1 cellular context compared by ENCODE assay signal in the genomic region with DNA sequence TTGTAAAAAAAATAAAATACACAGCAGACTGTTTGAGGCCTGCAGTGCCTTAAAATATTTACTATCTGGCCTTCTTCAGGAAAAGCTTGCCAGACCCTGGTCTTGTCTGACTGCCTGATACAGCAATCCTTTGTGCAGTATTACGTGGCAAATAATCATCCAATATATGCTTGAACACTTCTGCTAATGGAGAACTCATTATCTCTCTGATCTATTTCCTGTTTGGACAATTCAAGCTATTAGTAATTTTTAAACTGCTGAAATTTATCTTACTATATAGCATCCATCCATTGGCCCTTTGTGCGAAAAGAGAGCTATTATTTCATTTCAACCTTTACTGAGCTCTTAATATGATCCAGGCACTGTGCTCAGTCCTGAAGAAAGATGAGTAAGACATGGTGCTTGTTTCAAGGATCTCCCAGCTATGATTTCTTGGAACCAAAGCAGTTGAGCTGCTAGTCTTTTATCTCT.
TF ChIP-seq lines count a peak whose summit lies in the region.

No MANE protein-coding gene starts in this region.

TF ChIP-seq in IMR-90, 13 proteins besides CTCF, POLR2A, EP300 and RAD21 (continued from another document):
- TF ChIP-seq, protein P1, sequence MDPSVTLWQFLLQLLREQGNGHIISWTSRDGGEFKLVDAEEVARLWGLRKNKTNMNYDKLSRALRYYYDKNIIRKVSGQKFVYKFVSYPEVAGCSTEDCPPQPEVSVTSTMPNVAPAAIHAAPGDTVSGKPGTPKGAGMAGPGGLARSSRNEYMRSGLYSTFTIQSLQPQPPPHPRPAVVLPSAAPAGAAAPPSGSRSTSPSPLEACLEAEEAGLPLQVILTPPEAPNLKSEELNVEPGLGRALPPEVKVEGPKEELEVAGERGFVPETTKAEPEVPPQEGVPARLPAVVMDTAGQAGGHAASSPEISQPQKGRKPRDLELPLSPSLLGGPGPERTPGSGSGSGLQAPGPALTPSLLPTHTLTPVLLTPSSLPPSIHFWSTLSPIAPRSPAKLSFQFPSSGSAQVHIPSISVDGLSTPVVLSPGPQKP (IDR thresholded peaks at IDR 0.05; ENCODE audit: borderline replicate concordance, low read depth, low read length), result no peak
- TF ChIP-seq RCOR1 (IDR thresholded peaks at IDR 0.05; ENCODE audit: insufficient replicate concordance, low read length), result no peak
- TF ChIP-seq MAZ (IDR thresholded peaks at IDR 0.05; ENCODE audit: borderline replicate concordance, low read depth, low read length), result no peak
- no peak for TF ChIP-seq MXI1 (IDR thresholded peaks at IDR 0.05; ENCODE audit: borderline replicate concordance, low read depth, low read length)
- TF ChIP-seq FOS (IDR thresholded peaks at IDR 0.05; ENCODE audit: low read depth, low read length), result no peak
- TF ChIP-seq BHLHE40 (IDR thresholded peaks at IDR 0.05; ENCODE audit: low read depth, low read length), result no peak
- TF ChIP-seq SMC3 (IDR thresholded peaks at IDR 0.05; ENCODE audit: low read depth, low read length), result no peak
- TF ChIP-seq, protein P2, sequence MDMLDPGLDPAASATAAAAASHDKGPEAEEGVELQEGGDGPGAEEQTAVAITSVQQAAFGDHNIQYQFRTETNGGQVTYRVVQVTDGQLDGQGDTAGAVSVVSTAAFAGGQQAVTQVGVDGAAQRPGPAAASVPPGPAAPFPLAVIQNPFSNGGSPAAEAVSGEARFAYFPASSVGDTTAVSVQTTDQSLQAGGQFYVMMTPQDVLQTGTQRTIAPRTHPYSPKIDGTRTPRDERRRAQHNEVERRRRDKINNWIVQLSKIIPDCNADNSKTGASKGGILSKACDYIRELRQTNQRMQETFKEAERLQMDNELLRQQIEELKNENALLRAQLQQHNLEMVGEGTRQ (IDR thresholded peaks at IDR 0.05; ENCODE audit: low read depth, low read length), result no peak
- no peak for TF ChIP-seq MAFK (IDR thresholded peaks at IDR 0.05; ENCODE audit: low read depth, low read length)
- no peak for TF ChIP-seq RFX5 (IDR thresholded peaks at IDR 0.05; ENCODE audit: low read depth, low read length)
- TF ChIP-seq NFE2L2 (IDR thresholded peaks at IDR 0.05; ENCODE audit: low read depth, low read length), result no peak
TF ChIP-seq in IMR-90: peak in this region for 0.
